In the genomic region with DNA sequence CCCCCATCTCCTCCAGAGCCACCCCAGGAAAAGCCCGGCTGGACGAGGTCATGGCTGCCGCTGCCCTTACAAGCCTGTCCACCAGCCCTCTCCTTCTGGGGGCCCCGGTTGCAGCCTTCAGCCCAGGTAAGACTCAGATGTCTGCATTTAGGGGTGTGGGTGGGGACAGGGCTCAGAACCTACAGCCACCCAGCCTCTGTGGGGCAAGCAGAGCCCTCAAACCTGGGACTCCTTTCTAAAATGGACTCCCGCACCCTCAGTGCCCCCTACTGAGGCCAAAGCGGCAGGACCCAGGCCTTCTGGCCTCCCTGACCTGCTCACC, we compare ENCODE assay signal across 9 cellular contexts. TPM values are rescaled to one million over a fixed set of nuclear protein-coding genes. Genes with fewer than 3 reads are reported as not detected.
A peak's percentile ranks its signal among the peaks of the same experiment; 100 is the strongest.
DNase-seq lines count a peak whose midpoint lies in the region; ATAC-seq, FAIRE-seq and TF ChIP-seq lines count a peak whose summit lies in the region.
"Had no signal": no experiment of that assay in that cellular context is flagged by ENCODE, and none has a peak within 500 bp of the region (broad histone marks: within the 10 kb centered on the region; RNA-seq: fewer than 3 reads in every experiment).

No MANE protein-coding gene starts in this region.

- H3K4me1 Mint-ChIP-seq in GM23338 = no peaks in the 10 kb centered on the region; the same call in 2 of the 3 replicates

- H3K27ac Mint-ChIP-seq in GM23338 = no peak overlapping the region

- peaks cover 8% of the 10 kb centered on the region for H3K36me3 Mint-ChIP-seq in GM23338 (ENCODE audit: low read depth)

- no peak overlapping the region; the same call in 1 of the 2 replicates for H2AFZ ChIP-seq in GM23338

- no peak for FAIRE-seq in GM12891 (lab: Jason Lieb, UNC)
- FAIRE-seq: TTC549 had no signal

- H3K9me3 ChIP-seq in skeletal muscle tissue (ENCODE audit: control insufficient read depth in 3 of 3, low read length in 3 of 3) = no peaks in the 10 kb centered on the region

- H3K4me3 ChIP-seq in GM23338 (peak overlapping the region; percentile 71), WI38 (ENCODE audit: low read depth, low read length) (peak overlapping the region; percentile 70), foreskin fibroblast (ENCODE audit: low read depth in 1 of 2, low read length in 2 of 2) (peak overlapping the region; percentile 69 to 79), skeletal muscle tissue (ENCODE audit: low read length in 3 of 3) (peak overlapping the region; percentile 71 to 77 (median 74))

- no peak for ATAC-seq in GM23338
- ATAC-seq in GM18907 (IDR thresholded peaks at IDR 0.05; ENCODE audit: unreplicated experiment) = no peak
- no peak for ATAC-seq in GM19035 (IDR thresholded peaks at IDR 0.05; ENCODE audit: unreplicated experiment)
- no peak for ATAC-seq in GM21390 (IDR thresholded peaks at IDR 0.05; ENCODE audit: unreplicated experiment)

- no peaks in the 10 kb centered on the region for H3K79me2 ChIP-seq in GM23338 (replicated peaks; ENCODE audit: insufficient read depth)

- H3K27me3 ChIP-seq in GM23338 (ENCODE audit: insufficient read depth) (peaks cover 6% of the 10 kb centered on the region), skeletal muscle tissue (ENCODE audit: control insufficient read depth in 3 of 3, insufficient read depth in 3 of 3, low read length in 3 of 3) (no peaks in the 10 kb centered on the region)

- peak overlapping the region; percentile 68; the same call in 2 of the 3 replicates for H3K4me3 Mint-ChIP-seq in GM23338

- H3K36me3 ChIP-seq in GM23338 (ENCODE audit: insufficient read depth) (no peaks in the 10 kb centered on the region), skeletal muscle tissue (ENCODE audit: control insufficient read depth in 3 of 3, insufficient read depth in 3 of 3, low read length in 3 of 3) (peaks cover 8 to 13% (median 9%) of the 10 kb centered on the region in 3 donors)

- H3K9me3 Mint-ChIP-seq in GM23338 = no peaks in the 10 kb centered on the region; the same call in 2 of the 3 replicates

- TF ChIP-seq CTCF in GM23338 (conservative IDR thresholded peaks at IDR 0.05; ENCODE audit: low read depth in 2 of 2) = no peak
- TF ChIP-seq CTCF in WI38 (IDR thresholded peaks at IDR 0.05; ENCODE audit: low read depth, low read length) = no peak
- TF ChIP-seq CTCF in foreskin fibroblast (IDR thresholded peaks at IDR 0.05; ENCODE audit: low read depth, low read length) = no peak

- peak overlapping the region; percentile 76 to 94 (median 86) for H3K9ac ChIP-seq in skeletal muscle tissue (ENCODE audit: low read depth in 1 of 3, low read length in 3 of 3)

- H3K27me3 Mint-ChIP-seq in GM23338 (ENCODE audit: insufficient read depth, low read depth, poor library complexity) = peaks cover 10% of the 10 kb centered on the region

- TF ChIP-seq POLR2A in GM12891 (IDR thresholded peaks at IDR 0.05; ENCODE audit: low read depth, low read length) = no peak

- no peak for DNase-seq in GM23338 (ENCODE audit: low spot score)
- DNase-seq in foreskin fibroblast = no peak
- no peak for DNase-seq in GM12891 (ENCODE audit: insufficient read length, low spot score)

- peaks cover 14% of the 10 kb centered on the region; the same call in 1 of the 2 replicates for H3F3A ChIP-seq in GM23338 (replicated peaks; ENCODE audit: low read depth)

- H3K4me1 ChIP-seq in GM23338 (ENCODE audit: insufficient read depth) (peaks cover 7% of the 10 kb centered on the region; the same call in 1 of the 2 replicates), skeletal muscle tissue (ENCODE audit: control insufficient read depth in 3 of 3, insufficient read depth in 3 of 3, low read length in 3 of 3) (peaks cover 25 to 28% (median 27%) of the 10 kb centered on the region in 3 donors)

- peak overlapping the region; percentile 86 for H3K4me2 ChIP-seq in GM23338

- H4K20me1 ChIP-seq in GM23338 (replicated peaks; ENCODE audit: insufficient read depth) = no peaks in the 10 kb centered on the region

- no peaks in the 10 kb centered on the region for H3K9me2 ChIP-seq in GM23338 (ENCODE audit: insufficient read depth)

- H3K27ac ChIP-seq in GM23338 (ENCODE audit: low read depth) (peak overlapping the region; percentile 50; the same call in 1 of the 2 replicates), skeletal muscle tissue (ENCODE audit: low read depth, low read length) (peak overlapping the region; percentile 86)

TF ChIP-seq in GM23338, 12 proteins besides CTCF, POLR2A, EP300 and RAD21 (continues in another document):
- TF ChIP-seq POLR2AphosphoS5 (IDR thresholded peaks at IDR 0.05; ENCODE audit: low read depth) (no peak), STAT1 (IDR thresholded peaks at IDR 0.05; ENCODE audit: unreplicated experiment) (no peak), REST (IDR thresholded peaks at IDR 0.05; ENCODE audit: unreplicated experiment) (no peak)

TF ChIP-seq in GM12891, 5 proteins besides CTCF, POLR2A, EP300 and RAD21:
- TF ChIP-seq POU2F2 (IDR thresholded peaks at IDR 0.05; ENCODE audit: low read depth, low read length) (no peak), SPI1 (IDR thresholded peaks at IDR 0.05; ENCODE audit: low read depth, low read length) (no peak), POLR2AphosphoS5 (IDR thresholded peaks at IDR 0.05; ENCODE audit: low read depth, low read length) (no peak), PAX5 (IDR thresholded peaks at IDR 0.05; ENCODE audit: insufficient read depth, low read length, severe bottlenecking) (no peak), TAF1 (IDR thresholded peaks at IDR 0.05; ENCODE audit: low read depth, low read length) (no peak)

RNA-seq across cellular contexts. Expression of gene SLC2A4RG, which starts 1.7 kb away (rescaled TPM):
- total RNA-seq in GM23338 (2014; rRNA removed; shearing (Covaris generic)) = 33.8 and 42.0 TPM in 2 replicates
- 22.8 and 25.3 TPM in 2 replicates for polyA plus RNA-seq in GM23338 (2016; fragmentation: Nextera tagmentation; extraction: Ambion mirVana)
- 10.4 TPM for total RNA-seq in skeletal muscle tissue
- polyA plus RNA-seq in GM12891 (2012; ENCODE audit: low read depth, missing spikeins) = 23.9 TPM

RNA-seq across cellular contexts. Expression of gene LIME1, which starts 4.9 kb away (rescaled TPM):
- 3.6 and 12.2 TPM in 2 replicates for total RNA-seq in GM23338 (2014; rRNA removed; shearing (Covaris generic))
- polyA plus RNA-seq in GM23338 (2016; fragmentation: Nextera tagmentation; extraction: Ambion mirVana) = 4.7 and 7.4 TPM in 2 replicates
- total RNA-seq in skeletal muscle tissue = 0.52 TPM
- polyA plus RNA-seq in GM12891 (2012; ENCODE audit: low read depth, missing spikeins) = 12.0 TPM

RNA-seq across cellular contexts. Expression of gene ZGPAT, which starts 33.5 kb away (rescaled TPM):
- 25.5 and 39.2 TPM in 2 replicates for total RNA-seq in GM23338 (2014; rRNA removed; shearing (Covaris generic))
- polyA plus RNA-seq in GM23338 (2016; fragmentation: Nextera tagmentation; extraction: Ambion mirVana) = 21.5 and 25.0 TPM in 2 replicates
- 6.8 TPM for total RNA-seq in skeletal muscle tissue
- 17.1 TPM for polyA plus RNA-seq in GM12891 (2012; ENCODE audit: low read depth, missing spikeins)

RNA-seq across cellular contexts. Expression of gene ARFRP1, which starts 33.5 kb away (rescaled TPM):
- total RNA-seq in GM23338 (2014; rRNA removed; shearing (Covaris generic)) = 19.0 and 24.6 TPM in 2 replicates
- polyA plus RNA-seq in GM23338 (2016; fragmentation: Nextera tagmentation; extraction: Ambion mirVana) = 16.7 and 18.6 TPM in 2 replicates
- total RNA-seq in skeletal muscle tissue = 13.0 TPM
- 26.5 TPM for polyA plus RNA-seq in GM12891 (2012; ENCODE audit: low read depth, missing spikeins)

RNA-seq across cellular contexts. Expression of gene TNFRSF6B, which starts 44.9 kb away (rescaled TPM):
- total RNA-seq in GM23338 (2014; rRNA removed; shearing (Covaris generic)) = 0.28 and 3.8 TPM in 2 replicates
- polyA plus RNA-seq in GM23338 (2016; fragmentation: Nextera tagmentation; extraction: Ambion mirVana) = not detected in 2 replicates
- total RNA-seq in skeletal muscle tissue = not detected
- 0.51 TPM for polyA plus RNA-seq in GM12891 (2012; ENCODE audit: low read depth, missing spikeins)
